1 cellular context compared by ENCODE assay signal in genomic region chr11:59106363-59107336, GRCh38.
TF ChIP-seq lines count a peak whose summit lies in the region.

A gene with protein sequence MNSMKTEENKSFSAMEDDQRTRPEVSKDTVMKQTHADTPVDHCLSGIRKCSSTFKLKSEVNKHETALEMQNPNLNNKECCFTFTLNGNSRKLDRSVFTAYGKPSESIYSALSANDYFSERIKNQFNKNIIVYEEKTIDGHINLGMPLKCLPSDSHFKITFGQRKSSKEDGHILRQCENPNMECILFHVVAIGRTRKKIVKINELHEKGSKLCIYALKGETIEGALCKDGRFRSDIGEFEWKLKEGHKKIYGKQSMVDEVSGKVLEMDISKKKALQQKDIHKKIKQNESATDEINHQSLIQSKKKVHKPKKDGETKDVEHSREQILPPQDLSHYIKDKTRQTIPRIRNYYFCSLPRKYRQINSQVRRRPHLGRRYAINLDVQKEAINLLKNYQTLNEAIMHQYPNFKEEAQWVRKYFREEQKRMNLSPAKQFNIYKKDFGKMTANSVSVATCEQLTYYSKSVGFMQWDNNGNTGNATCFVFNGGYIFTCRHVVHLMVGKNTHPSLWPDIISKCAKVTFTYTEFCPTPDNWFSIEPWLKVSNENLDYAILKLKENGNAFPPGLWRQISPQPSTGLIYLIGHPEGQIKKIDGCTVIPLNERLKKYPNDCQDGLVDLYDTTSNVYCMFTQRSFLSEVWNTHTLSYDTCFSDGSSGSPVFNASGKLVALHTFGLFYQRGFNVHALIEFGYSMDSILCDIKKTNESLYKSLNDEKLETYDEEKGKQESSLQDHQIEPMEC (plus strand): TSS chr11:59107237. CDS start chr11:59109626, 2,389 bp downstream.

TF ChIP-seq in GM12878, 131 proteins besides CTCF, POLR2A, EP300 and RAD21 (continued from another document):
- TF ChIP-seq NKRF (conservative IDR thresholded peaks at IDR 0.05) (peak; percentile 68), BHLHE40 (IDR thresholded peaks at IDR 0.05; ENCODE audit: borderline replicate concordance in 1 of 2, low read depth in 2 of 2, low read length in 1 of 2) (peak; percentile 93 to 96), JUNB (IDR thresholded peaks at IDR 0.05) (peak; percentile 51; the same call in 1 of the 2 replicates), FOXM1 (IDR thresholded peaks at IDR 0.05; ENCODE audit: low read depth, low read length) (0 out of 2 replicates have a peak, but pooled peaks have one; percentile 33)
- TF ChIP-seq, protein P1, sequence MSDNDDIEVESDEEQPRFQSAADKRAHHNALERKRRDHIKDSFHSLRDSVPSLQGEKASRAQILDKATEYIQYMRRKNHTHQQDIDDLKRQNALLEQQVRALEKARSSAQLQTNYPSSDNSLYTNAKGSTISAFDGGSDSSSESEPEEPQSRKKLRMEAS (IDR thresholded peaks at IDR 0.05; ENCODE audit: low read depth, low read length) = peak; percentile 12; the same call in 1 of the 2 replicates
TF ChIP-seq in GM12878: peak in this region for 35.
